Comparison of ENCODE assay signal across 20 cellular contexts in the genomic region with DNA sequence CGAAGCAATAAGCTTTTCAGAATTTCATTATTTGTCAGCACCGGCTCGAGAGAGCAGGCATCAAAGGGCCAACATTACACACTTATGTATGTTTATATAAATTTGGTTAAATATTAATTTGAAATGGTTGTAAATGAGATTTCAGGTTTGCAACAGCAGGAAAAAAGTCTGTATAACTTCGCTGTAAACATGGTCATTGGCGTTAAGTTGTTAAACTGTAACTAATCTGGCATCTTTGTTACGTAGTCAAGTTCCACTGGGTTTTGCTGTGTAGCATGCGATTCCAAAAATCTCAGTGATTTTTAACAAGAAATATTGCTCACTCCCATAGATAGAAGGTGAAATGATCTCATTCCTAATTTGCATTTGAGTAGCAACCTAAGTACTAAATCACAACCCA.
DNase-seq lines count a peak whose midpoint lies in the region; TF ChIP-seq lines count a peak whose summit lies in the region.
"Had no signal": no experiment of that assay in that cellular context is flagged by ENCODE, and none has a peak within 500 bp of the region (broad histone marks: within the 10 kb centered on the region; RNA-seq: fewer than 3 reads in every experiment).

No MANE protein-coding gene starts in this region.

- TF ChIP-seq CTCF in VCaP (conservative IDR thresholded peaks at IDR 0.05) (no peak), hepatocyte (IDR thresholded peaks at IDR 0.05; ENCODE audit: poor library complexity) (no peak), osteocyte (IDR thresholded peaks at IDR 0.05) (no peak), spleen (IDR thresholded peaks at IDR 0.05 in 8 of 11, conservative IDR thresholded peaks at IDR 0.05 in 3 of 11) (no peak)

- H3K4me3 ChIP-seq in hepatocyte (no peak overlapping the region), spleen (no peak overlapping the region)
- H3K4me3 ChIP-seq: lower lobe of right lung, psoas muscle, thoracic aorta had no signal

- no peaks in the 10 kb centered on the region for H3K9me3 Mint-ChIP-seq in osteocyte (ENCODE audit: unreplicated experiment)
- H3K9me3 Mint-ChIP-seq: CD8-positive, alpha-beta T cell; natural killer cell; stimulated activated effector memory CD8-positive, alpha-beta T cell treated with anti-CD3 and anti-CD28 coated beads, Interleukin-12 subunit alpha, Interleukin-12 subunit beta, amount 100 ng/mL, for 72 hours had no signal

- no peaks in the 10 kb centered on the region for H3K4me1 ChIP-seq in hepatocyte (ENCODE audit: insufficient read depth)
- peaks cover 0 to 18% (median 4%) of the 10 kb centered on the region in 6 donors for H3K4me1 ChIP-seq in spleen
- H3K4me1 ChIP-seq: lower lobe of right lung, psoas muscle had no signal

- DNase-seq in AG08395 (ENCODE audit: low spot score) (peak; percentile 24), hepatocyte (ENCODE audit: low spot score) (no peak), osteocyte (ENCODE audit: extremely low spot score, unreplicated experiment) (no peak), NCI-H2081 treated with DMSO at 0.1 percent for 48 hours (lab: John Stamatoyannopoulos, UW) (no peak), NCI-H69 (lab: John Stamatoyannopoulos, UW) (no peak), spleen (no peak), dermis blood vessel endothelial cell (no peak)
- DNase-seq: activated CD4-positive, alpha-beta T cell treated with anti-CD3 and anti-CD28 coated beads for 48 hours; CD8-positive, alpha-beta T cell; DND-41; lower lobe of right lung; natural killer cell; NCI-H1417; NCI-H2227 treated with DMSO at 0.1 percent for 48 hours; Peyer's patch; psoas muscle; SW 1271 had no signal

- H3K36me3 ChIP-seq in hepatocyte (replicated peaks; ENCODE audit: insufficient read depth, low read depth) (no peaks in the 10 kb centered on the region), spleen (no peaks in the 10 kb centered on the region)
- H3K36me3 ChIP-seq: lower lobe of right lung, Peyer's patch, thoracic aorta had no signal

- H3K27ac Mint-ChIP-seq in osteocyte (ENCODE audit: unreplicated experiment) = peak overlapping the region; percentile 32
- H3K27ac Mint-ChIP-seq: CD8-positive, alpha-beta T cell; natural killer cell; stimulated activated effector memory CD8-positive, alpha-beta T cell treated with anti-CD3 and anti-CD28 coated beads, Interleukin-12 subunit alpha, Interleukin-12 subunit beta, amount 100 ng/mL, for 72 hours had no signal

- WGBS in hepatocyte (ENCODE audit: low lambda C conversion rate, missing lambda C conversion rate) = 70% methylated on average over 7 of the region's 7 CpGs
- WGBS in spleen, 5 donors = 91 to 94% (median 93%) methylated on average over 7 of the region's 7 CpGs

- H3K27me3 ChIP-seq in hepatocyte (no peaks in the 10 kb centered on the region), spleen (replicated peaks in 1 of 7) (no peaks in the 10 kb centered on the region)
- H3K27me3 ChIP-seq: Peyer's patch had no signal

- H3K4me2 ChIP-seq in hepatocyte = peak overlapping the region; percentile 59

- intact Hi-C loops in spleen (cut with DNase I; ENCODE audit: low total_unique reads) = no loop called here

- no peaks in the 10 kb centered on the region for H3K9me3 ChIP-seq in hepatocyte (ENCODE audit: low read depth)
- H3K9me3 ChIP-seq in spleen = no peaks in the 10 kb centered on the region
- H3K9me3 ChIP-seq: lower lobe of right lung, Peyer's patch, psoas muscle, thoracic aorta had no signal

- H3K36me3 Mint-ChIP-seq in osteocyte (ENCODE audit: unreplicated experiment) = peaks cover 12% of the 10 kb centered on the region
- H3K36me3 Mint-ChIP-seq: CD8-positive, alpha-beta T cell; natural killer cell; stimulated activated effector memory CD8-positive, alpha-beta T cell treated with anti-CD3 and anti-CD28 coated beads, Interleukin-12 subunit alpha, Interleukin-12 subunit beta, amount 100 ng/mL, for 72 hours had no signal

- no peaks in the 10 kb centered on the region for H4K20me1 ChIP-seq in hepatocyte (ENCODE audit: insufficient read depth, poor library complexity, severe bottlenecking)

- H3K4me3 Mint-ChIP-seq in osteocyte (ENCODE audit: unreplicated experiment) = no peak overlapping the region
- H3K4me3 Mint-ChIP-seq: CD8-positive, alpha-beta T cell; natural killer cell; stimulated activated effector memory CD8-positive, alpha-beta T cell treated with anti-CD3 and anti-CD28 coated beads, Interleukin-12 subunit alpha, Interleukin-12 subunit beta, amount 100 ng/mL, for 72 hours had no signal

- H3K4me1 Mint-ChIP-seq in osteocyte (ENCODE audit: unreplicated experiment) = peaks cover 54% of the 10 kb centered on the region
- H3K4me1 Mint-ChIP-seq: natural killer cell; stimulated activated effector memory CD8-positive, alpha-beta T cell treated with anti-CD3 and anti-CD28 coated beads, Interleukin-12 subunit alpha, Interleukin-12 subunit beta, amount 100 ng/mL, for 72 hours had no signal

- H3K27ac ChIP-seq in VCaP (peak overlapping the region; percentile 10; the same call in 1 of the 2 replicates), hepatocyte (peak overlapping the region; percentile 8), spleen (no peak overlapping the region)
- H3K27ac ChIP-seq: lower lobe of right lung, psoas muscle, thoracic aorta had no signal

- no peak for TF ChIP-seq POLR2A in spleen (IDR thresholded peaks at IDR 0.05)

- no peaks in the 10 kb centered on the region for H3K27me3 Mint-ChIP-seq in osteocyte (ENCODE audit: unreplicated experiment)

- no peaks in the 10 kb centered on the region for H3K79me2 ChIP-seq in hepatocyte

- H3K9me2 ChIP-seq in hepatocyte (replicated peaks; ENCODE audit: insufficient read depth) = no peaks in the 10 kb centered on the region

- no peak overlapping the region for H2AFZ ChIP-seq in hepatocyte

Comparison
In these comparisons a context has a peak if more than half of its experiments do, and no peak if none do; other contexts are left out.
1. H3K27ac ChIP-seq: peak in VCaP (single experiment) and hepatocyte (single experiment); none in spleen (0 of 8).